Comparison of ENCODE assay signal across 16 cellular contexts in genomic region chr11:1639102-1639620, GRCh38. TPM values are rescaled to one million over a fixed set of nuclear protein-coding genes. Genes with fewer than 3 reads are reported as not detected.
DNase-seq lines count a peak whose midpoint lies in the region; ATAC-seq and TF ChIP-seq lines count a peak whose summit lies in the region.
"Had no signal": no experiment of that assay in that cellular context is flagged by ENCODE, and none has a peak within 500 bp of the region (broad histone marks: within the 10 kb centered on the region; RNA-seq: fewer than 3 reads in every experiment).

No MANE protein-coding gene starts in this region.

- H3K36me3 ChIP-seq in mucosa of rectum (ENCODE audit: control insufficient read depth in 2 of 2, insufficient read depth in 2 of 2, low read length in 2 of 2) = no peaks in the 10 kb centered on the region

- no peak for TF ChIP-seq CTCF in activated CD8-positive, alpha-beta T cell treated with anti-CD3 and anti-CD28 coated beads for 36 hours (IDR thresholded peaks at IDR 0.05)

- peaks cover 5 to 19% of the 10 kb centered on the region in 2 donors for H3K4me1 ChIP-seq in mucosa of rectum (ENCODE audit: control insufficient read depth in 2 of 2, insufficient read depth in 2 of 2, low read length in 2 of 2)
- H3K4me1 ChIP-seq: testis had no signal

- POLR2A ChIA-PET in activated CD8-positive, alpha-beta T cell treated with anti-CD3 and anti-CD28 coated beads for 36 hours (lab: Charles Lee) = no interaction called here

- H3K36me3 Mint-ChIP-seq in activated CD8-positive, alpha-beta T cell treated with anti-CD3 and anti-CD28 coated beads for 36 hours (ENCODE audit: low read depth) = no peaks in the 10 kb centered on the region

- H3K27ac ChIP-seq in mucosa of rectum (ENCODE audit: low read depth in 2 of 2, low read length in 2 of 2) = peak overlapping the region; percentile 62 to 64
- H3K27ac ChIP-seq: testis had no signal

- no peak overlapping the region for H3K9ac ChIP-seq in mucosa of rectum (ENCODE audit: low read depth in 1 of 2, low read length in 2 of 2)

- H3K9me3 Mint-ChIP-seq in activated CD8-positive, alpha-beta T cell treated with anti-CD3 and anti-CD28 coated beads for 36 hours = no peaks in the 10 kb centered on the region
- H3K9me3 Mint-ChIP-seq: nephron had no signal

- H3K27me3 Mint-ChIP-seq in activated CD8-positive, alpha-beta T cell treated with anti-CD3 and anti-CD28 coated beads for 36 hours = peaks cover 9% of the 10 kb centered on the region

- ATAC-seq in SK-N-SH treated with all-trans-retinoic acid at 6 μM for 48 hours (peak; percentile 58), HG03039 (IDR thresholded peaks at IDR 0.05; ENCODE audit: unreplicated experiment) (no peak)
- no peak for ATAC-seq in activated CD8-positive, alpha-beta T cell treated with anti-CD3 and anti-CD28 coated beads for 36 hours

- peak overlapping the region in 1 of 2 donors; percentile 38 for H3K4me3 ChIP-seq in mucosa of rectum (ENCODE audit: low read length in 2 of 2)
- H3K4me3 ChIP-seq: testis had no signal

- no peaks in the 10 kb centered on the region for H3K27me3 ChIP-seq in mucosa of rectum (ENCODE audit: control insufficient read depth in 2 of 2, insufficient read depth in 2 of 2, low read length in 2 of 2)
- H3K27me3 ChIP-seq: testis had no signal

- no peaks in the 10 kb centered on the region for H3K4me1 Mint-ChIP-seq in activated CD8-positive, alpha-beta T cell treated with anti-CD3 and anti-CD28 coated beads for 36 hours (ENCODE audit: low read depth)
- H3K4me1 Mint-ChIP-seq: nephron had no signal

- CTCF ChIA-PET in activated CD8-positive, alpha-beta T cell treated with anti-CD3 and anti-CD28 coated beads for 36 hours (lab: Charles Lee) = interaction anchor here (0.7 to 8.2 kb wide), 17 partner anchors 8 to 505 kb away, joined by 3 to 86 read pairs (median 5); partner anchors contain the start of gene KRTAP5-5

- H3K9me3 ChIP-seq in mucosa of rectum (ENCODE audit: control insufficient read depth in 2 of 2, low read length in 2 of 2) = no peaks in the 10 kb centered on the region
- H3K9me3 ChIP-seq: testis had no signal

- H3K4me3 Mint-ChIP-seq in activated CD8-positive, alpha-beta T cell treated with anti-CD3 and anti-CD28 coated beads for 36 hours = no peak overlapping the region
- H3K4me3 Mint-ChIP-seq: nephron had no signal

- peak; percentile 89 for DNase-seq in NCI-H1092 (lab: John Stamatoyannopoulos, UW)
- peak; percentile 45 for DNase-seq in NCI-H2107 treated with DMSO at 0.1 percent for 48 hours (lab: John Stamatoyannopoulos, UW; ENCODE audit: unreplicated experiment)
- DNase-seq in activated CD8-positive, alpha-beta T cell treated with anti-CD3 and anti-CD28 coated beads for 36 hours = no peak
- no peak for DNase-seq in putamen (ENCODE audit: low spot score)
- no peak for DNase-seq in C1 segment of cervical spinal cord (lab: John Stamatoyannopoulos, UW)
- DNase-seq: effector CD8-positive, alpha-beta T cell; kidney glomerular epithelial cell; NK-92 treated with Interleukin-12 subunit alpha and Interleukin-12 subunit beta, amount 100 ng/mL, for 24 hours; testis had no signal

- intact Hi-C loops in activated CD8-positive, alpha-beta T cell treated with anti-CD3 and anti-CD28 coated beads for 36 hours (cut with micrococcal nuclease) = no loop called here

- H3K27ac Mint-ChIP-seq in activated CD8-positive, alpha-beta T cell treated with anti-CD3 and anti-CD28 coated beads for 36 hours = no peak overlapping the region
- H3K27ac Mint-ChIP-seq: nephron had no signal

TF ChIP-seq in SK-N-SH treated with all-trans-retinoic acid at 6 μM for 48 hours, 23 proteins besides CTCF, POLR2A, EP300 and RAD21:
- TF ChIP-seq TCF4 (CRISPR knock-in tag; IDR thresholded peaks at IDR 0.05; ENCODE audit: borderline replicate concordance) (peak; percentile 66; the same call in 1 of the 2 replicates), TOX (CRISPR knock-in tag; IDR thresholded peaks at IDR 0.05; ENCODE audit: borderline replicate concordance) (no peak), SNAI2 (CRISPR knock-in tag; IDR thresholded peaks at IDR 0.05) (no peak), ZFP3 (CRISPR knock-in tag; IDR thresholded peaks at IDR 0.05) (no peak), ARNTL (CRISPR knock-in tag; IDR thresholded peaks at IDR 0.05; ENCODE audit: borderline replicate concordance, low read depth) (no peak), PPARA (CRISPR knock-in tag; IDR thresholded peaks at IDR 0.05; ENCODE audit: borderline replicate concordance) (no peak), ZC3H10 (CRISPR knock-in tag; IDR thresholded peaks at IDR 0.05) (no peak)

RNA-seq across cellular contexts. Expression of gene KRTAP5-5, which starts 9.6 kb away (rescaled TPM):
- not detected for total RNA-seq in activated CD8-positive, alpha-beta T cell treated with anti-CD3 and anti-CD28 coated beads for 36 hours
- total RNA-seq: astrocyte, frontal cortex, LHCN-M2, testis had no signal

RNA-seq across cellular contexts. Expression of gene KRTAP5-4, which starts 17.2 kb away (rescaled TPM):
- total RNA-seq in activated CD8-positive, alpha-beta T cell treated with anti-CD3 and anti-CD28 coated beads for 36 hours = not detected
- total RNA-seq: astrocyte, frontal cortex, LHCN-M2, testis had no signal

RNA-seq across cellular contexts. Expression of gene KRTAP5-3, which starts 30.9 kb away (rescaled TPM):
- total RNA-seq in activated CD8-positive, alpha-beta T cell treated with anti-CD3 and anti-CD28 coated beads for 36 hours = not detected
- total RNA-seq: astrocyte, frontal cortex, LHCN-M2, testis had no signal

RNA-seq across cellular contexts. Expression of gene KRTAP5-2, which starts 41.1 kb away (rescaled TPM):
- not detected for total RNA-seq in activated CD8-positive, alpha-beta T cell treated with anti-CD3 and anti-CD28 coated beads for 36 hours
- total RNA-seq: astrocyte, frontal cortex, LHCN-M2, testis had no signal

RNA-seq across cellular contexts. Expression of gene KRTAP5-1, which starts 54.1 kb away (rescaled TPM):
- not detected for total RNA-seq in activated CD8-positive, alpha-beta T cell treated with anti-CD3 and anti-CD28 coated beads for 36 hours
- total RNA-seq: astrocyte, frontal cortex, LHCN-M2, testis had no signal

Comparison
In these comparisons a context has a peak if more than half of its experiments do, and no peak if none do; other contexts are left out.
1. DNase-seq: peak in NCI-H1092 (single experiment) and NCI-H2107 treated with DMSO at 0.1 percent for 48 hours (single experiment); none in activated CD8-positive, alpha-beta T cell treated with anti-CD3 and anti-CD28 coated beads for 36 hours (single experiment), putamen (single experiment) and C1 segment of cervical spinal cord (0 of 14).